In genomic region chr2:72077702-72078169, GRCh38 we compare ENCODE assay signal across 19 cellular contexts.
"Had no signal": no experiment of that assay in that cellular context is flagged by ENCODE, and none has a peak within 500 bp of the region (broad histone marks: within the 10 kb centered on the region; RNA-seq: fewer than 3 reads in every experiment).

No MANE protein-coding gene starts in this region.

- H3K9me3 ChIP-seq: sigmoid colon, upper lobe of right lung, vagina had no signal

- H3K27ac ChIP-seq: dorsolateral prefrontal cortex, heart left ventricle, left lung, lower lobe of right lung, sigmoid colon, skin epidermis, tibial nerve, upper lobe of right lung, vagina had no signal

- DNase-seq: cortex of kidney; dorsolateral prefrontal cortex; effector CD8-positive, alpha-beta T cell; heart left ventricle; hippocampal formation; kidney glomerular epithelial cell; left lung; lower lobe of right lung; midbrain; naive B cell; occipital lobe; sigmoid colon; stimulated activated CD4-positive, alpha-beta T cell treated with anti-CD3 and anti-CD28 coated beads, Interleukin-2, amount 100 ng/mL, for 48 hours; stimulated activated naive CD8-positive, alpha-beta T cell treated with anti-CD3 and anti-CD28 coated beads, Interleukin-15, Interleukin-2, amounts not matched to agents 100 U/mL and 50 U/mL, for 24 hours; upper lobe of right lung had no signal

- H3K4me3 ChIP-seq: dorsolateral prefrontal cortex, heart left ventricle, left lung, lower lobe of right lung, sigmoid colon, skin epidermis, tibial nerve, upper lobe of right lung, vagina had no signal

- H3K4me1 ChIP-seq: heart left ventricle, left lung, lower lobe of right lung, sigmoid colon, tibial nerve, upper lobe of right lung, vagina had no signal

- ATAC-seq: heart left ventricle; left lung; lower lobe of right lung; stimulated activated effector memory CD8-positive, alpha-beta T cell treated with anti-CD3 and anti-CD28 coated beads, Interleukin-12 subunit alpha, Interleukin-12 subunit beta, amount 100 ng/mL, for 72 hours; stimulated activated naive CD8-positive, alpha-beta T cell treated with anti-CD3 and anti-CD28 coated beads, Interleukin-15, Interleukin-2, amounts not matched to agents 100 U/mL and 50 U/mL, for 24 hours; upper lobe of right lung had no signal

- H3K36me3 ChIP-seq: heart left ventricle, left lung, lower lobe of right lung, sigmoid colon, tibial nerve, upper lobe of right lung, vagina had no signal
